1 cellular context compared by ENCODE assay signal in genomic region chr2:203631068-203631757, GRCh38.
A peak's percentile ranks its signal among the peaks of the same experiment; 100 is the strongest.
TF ChIP-seq lines count a peak whose summit lies in the region.

No MANE protein-coding gene starts in this region.

TF ChIP-seq in HepG2, 621 proteins besides CTCF, POLR2A, EP300 and RAD21 (continued from another document and continues in another):
- TF ChIP-seq ZNF710 (CRISPR knock-in tag; IDR thresholded peaks at IDR 0.05; ENCODE audit: borderline replicate concordance) (no peak), NR2F6 (IDR thresholded peaks at IDR 0.05) (peak; percentile 83), NR2F6 (CRISPR knock-in tag; IDR thresholded peaks at IDR 0.05) (peak; percentile 73), ZSCAN25 (CRISPR knock-in tag; IDR thresholded peaks at IDR 0.05) (no peak), PHF8 (CRISPR knock-in tag; IDR thresholded peaks at IDR 0.05) (no peak), ZMYM4 (CRISPR knock-in tag; IDR thresholded peaks at IDR 0.05) (peak; percentile 17; the same call in 1 of the 2 replicates), ZNF563 (CRISPR knock-in tag; IDR thresholded peaks at IDR 0.05) (no peak), AKAP8 (CRISPR knock-in tag; IDR thresholded peaks at IDR 0.05) (no peak), ZNF609 (CRISPR knock-in tag; IDR thresholded peaks at IDR 0.05; ENCODE audit: borderline replicate concordance) (no peak), GATAD2A (CRISPR knock-in tag; IDR thresholded peaks at IDR 0.05) (peak; percentile 80), ARID5B (CRISPR knock-in tag; IDR thresholded peaks at IDR 0.05) (peak; percentile 78), SETDB1 (CRISPR knock-in tag; IDR thresholded peaks at IDR 0.05; ENCODE audit: borderline replicate concordance) (no peak), TBX2 (CRISPR knock-in tag; IDR thresholded peaks at IDR 0.05; ENCODE audit: borderline replicate concordance) (no peak), SOX6 (IDR thresholded peaks at IDR 0.05) (no peak), SOX6 (CRISPR knock-in tag; IDR thresholded peaks at IDR 0.05) (peak; percentile 60; the same call in 1 of the 2 replicates), MXD1 (CRISPR knock-in tag; IDR thresholded peaks at IDR 0.05) (no peak), SRSF1 (optimal IDR thresholded peaks at IDR 0.05; ENCODE audit: low read depth, low read length) (no peak), ZNF841 (CRISPR knock-in tag; IDR thresholded peaks at IDR 0.05; ENCODE audit: borderline replicate concordance) (no peak), ZNF333 (CRISPR knock-in tag; IDR thresholded peaks at IDR 0.05; ENCODE audit: borderline replicate concordance) (no peak), CHCHD3 (CRISPR knock-in tag; IDR thresholded peaks at IDR 0.05) (no peak), CAMTA2 (CRISPR knock-in tag; IDR thresholded peaks at IDR 0.05; ENCODE audit: borderline replicate concordance) (no peak), HOXA9 (CRISPR knock-in tag; IDR thresholded peaks at IDR 0.05; ENCODE audit: borderline replicate concordance) (no peak), DZIP1 (CRISPR knock-in tag; IDR thresholded peaks at IDR 0.05) (no peak), ZNF33B (CRISPR knock-in tag; IDR thresholded peaks at IDR 0.05) (no peak), PRPF4 (IDR thresholded peaks at IDR 0.05; ENCODE audit: low read depth, low read length, poor library complexity, severe bottlenecking) (no peak), ZNF513 (CRISPR knock-in tag; conservative IDR thresholded peaks at IDR 0.05) (no peak), KLF16 (CRISPR knock-in tag; IDR thresholded peaks at IDR 0.05) (0 out of 4 replicates have a peak, but pooled peaks of 1 of the 2 experiments have one; percentile 49), ZNF878 (CRISPR knock-in tag; IDR thresholded peaks at IDR 0.05) (no peak), ZNF326 (CRISPR knock-in tag; IDR thresholded peaks at IDR 0.05; ENCODE audit: borderline replicate concordance) (no peak), ZHX1 (CRISPR knock-in tag; IDR thresholded peaks at IDR 0.05; ENCODE audit: low read depth) (no peak), SALL1 (CRISPR knock-in tag; IDR thresholded peaks at IDR 0.05) (peak; percentile 20; the same call in 1 of the 2 replicates), CREB1 (IDR thresholded peaks at IDR 0.05) (no peak), CREB1 (CRISPR knock-in tag; IDR thresholded peaks at IDR 0.05) (peak; percentile 42; the same call in 1 of the 2 replicates), PAXIP1 (CRISPR knock-in tag; conservative IDR thresholded peaks at IDR 0.05) (peak; percentile 66), ZNF30 (CRISPR knock-in tag; IDR thresholded peaks at IDR 0.05) (no peak), FOXK1 (CRISPR knock-in tag; IDR thresholded peaks at IDR 0.05; ENCODE audit: borderline replicate concordance, low read depth) (peak; percentile 51; the same call in 1 of the 2 replicates), ZNF790 (CRISPR knock-in tag; IDR thresholded peaks at IDR 0.05; ENCODE audit: borderline replicate concordance) (no peak), NR2F1 (CRISPR knock-in tag; IDR thresholded peaks at IDR 0.05) (peak; percentile 74 to 83; a peak in 3 of 4 replicates), SPEN (CRISPR knock-in tag; IDR thresholded peaks at IDR 0.05; ENCODE audit: low read depth) (no peak), ZNF530 (CRISPR knock-in tag; IDR thresholded peaks at IDR 0.05; ENCODE audit: low read depth) (no peak), TOPORS (CRISPR knock-in tag; IDR thresholded peaks at IDR 0.05) (no peak), KDM1A (CRISPR knock-in tag; IDR thresholded peaks at IDR 0.05) (no peak)
